19 cellular contexts compared by ENCODE assay signal in the genomic region with DNA sequence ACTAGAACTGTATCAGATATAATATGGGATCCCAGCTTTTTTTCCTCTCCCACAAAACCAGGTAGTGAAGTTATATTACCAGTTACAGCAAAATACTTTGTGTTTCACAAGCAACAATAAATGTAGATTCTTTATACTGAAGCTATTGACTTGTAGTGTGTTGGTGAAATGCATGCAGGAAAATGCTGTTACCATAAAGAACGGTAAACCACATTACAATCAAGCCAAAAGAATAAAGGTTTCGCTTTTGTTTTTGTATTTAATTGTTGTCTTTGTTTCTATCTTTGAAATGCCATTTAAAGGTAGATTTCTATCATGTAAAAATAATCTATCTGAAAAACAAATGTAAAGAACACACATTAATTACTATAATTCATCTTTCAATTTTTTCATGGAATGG.
DNase-seq lines count a peak whose midpoint lies in the region; ATAC-seq and TF ChIP-seq lines count a peak whose summit lies in the region.
"Had no signal": no experiment of that assay in that cellular context is flagged by ENCODE, and none has a peak within 500 bp of the region (broad histone marks: within the 10 kb centered on the region; RNA-seq: fewer than 3 reads in every experiment).

No MANE protein-coding gene starts in this region.

- H3K79me2 ChIP-seq in ACC112 (ENCODE audit: control insufficient read depth, insufficient read depth, low read length, unreplicated experiment) (no peaks in the 10 kb centered on the region), Loucy (ENCODE audit: insufficient read depth, low read length) (no peaks in the 10 kb centered on the region)

- no peaks in the 10 kb centered on the region for H3K4me1 ChIP-seq in ACC112 (ENCODE audit: control insufficient read depth, insufficient read depth, low read length, unreplicated experiment)
- H3K4me1 ChIP-seq in Loucy (ENCODE audit: insufficient read depth, low read length, poor library complexity, severe bottlenecking), result peaks cover 14% of the 10 kb centered on the region
- peaks cover 21% of the 10 kb centered on the region for H3K4me1 ChIP-seq in endocrine pancreas (ENCODE audit: control insufficient read depth, insufficient read depth, low read length)
- H3K4me1 ChIP-seq: SJCRH30 had no signal

- no peak overlapping the region for H3K27ac Mint-ChIP-seq in T-helper 1 cell treated with Interleukin-12 subunit alpha and Interleukin-12 subunit beta and Interleukin-4 antibody, amounts not matched to agents 30 μg/mL and 1 μg/mL, for 36 hours

- H3K36me3 ChIP-seq in ACC112 (ENCODE audit: insufficient read depth, low read length) (no peaks in the 10 kb centered on the region), Loucy (ENCODE audit: insufficient read depth, low read length) (no peaks in the 10 kb centered on the region), endocrine pancreas (ENCODE audit: control insufficient read depth, insufficient read depth, low read length) (no peaks in the 10 kb centered on the region)
- H3K36me3 ChIP-seq: SJCRH30 had no signal

- DNase-seq in T-helper 1 cell (no peak), SIG-M5 treated with dmso at 0.1 percent for 504 hours (lab: John Stamatoyannopoulos, UW; ENCODE audit: unreplicated experiment) (no peak)
- DNase-seq: 8988T, GOT3, HCEC 1CT, Karpas-422, MV-4-11, NCI-H1105, NCI-H1436 treated with DMSO at 0.1 percent for 48 hours, NCI-H187 treated with DMSO at 0.1 percent for 48 hours, NCI-H524, PC-3, SJCRH30 had no signal

- H3K9me3 ChIP-seq in Loucy (ENCODE audit: insufficient read depth, low read depth, low read length) (no peaks in the 10 kb centered on the region), endocrine pancreas (ENCODE audit: control insufficient read depth, low read length) (no peaks in the 10 kb centered on the region)
- H3K9me3 ChIP-seq: SJCRH30 had no signal

- no peaks in the 10 kb centered on the region for H4K20me1 ChIP-seq in Loucy (ENCODE audit: insufficient read depth, low read length, poor library complexity, severe bottlenecking)

- peaks cover 23% of the 10 kb centered on the region for H3K27me3 Mint-ChIP-seq in T-helper 1 cell treated with Interleukin-12 subunit alpha and Interleukin-12 subunit beta and Interleukin-4 antibody, amounts not matched to agents 30 μg/mL and 1 μg/mL, for 36 hours (ENCODE audit: low read depth)

- H3K4me1 Mint-ChIP-seq in T-helper 1 cell treated with Interleukin-12 subunit alpha and Interleukin-12 subunit beta and Interleukin-4 antibody, amounts not matched to agents 30 μg/mL and 1 μg/mL, for 36 hours (ENCODE audit: low read depth), result peaks cover 11% of the 10 kb centered on the region

- H3K27me3 ChIP-seq in ACC112 (ENCODE audit: insufficient read depth, low read length) (no peaks in the 10 kb centered on the region), Loucy (ENCODE audit: insufficient read depth, low read length, poor library complexity, severe bottlenecking) (no peaks in the 10 kb centered on the region), endocrine pancreas (ENCODE audit: control insufficient read depth, insufficient read depth, low read length) (no peaks in the 10 kb centered on the region)
- H3K27me3 ChIP-seq: SJCRH30 had no signal

- no peaks in the 10 kb centered on the region for H3K9me3 Mint-ChIP-seq in T-helper 1 cell treated with Interleukin-12 subunit alpha and Interleukin-12 subunit beta and Interleukin-4 antibody, amounts not matched to agents 30 μg/mL and 1 μg/mL, for 36 hours

- H3K9ac ChIP-seq in Loucy (ENCODE audit: low read depth, low read length, poor library complexity, severe bottlenecking) (peak overlapping the region; percentile 15), endocrine pancreas (ENCODE audit: control insufficient read depth, insufficient read depth, low read length) (no peak overlapping the region)

- H3K4me3 Mint-ChIP-seq in T-helper 1 cell treated with Interleukin-12 subunit alpha and Interleukin-12 subunit beta and Interleukin-4 antibody, amounts not matched to agents 30 μg/mL and 1 μg/mL, for 36 hours, result peak overlapping the region; percentile 40

- H3F3A ChIP-seq in Loucy (ENCODE audit: low read depth), result no peaks in the 10 kb centered on the region

- no peaks in the 10 kb centered on the region for H3K36me3 Mint-ChIP-seq in T-helper 1 cell treated with Interleukin-12 subunit alpha and Interleukin-12 subunit beta and Interleukin-4 antibody, amounts not matched to agents 30 μg/mL and 1 μg/mL, for 36 hours (ENCODE audit: low read depth)

- no peaks in the 10 kb centered on the region for H3K9me2 ChIP-seq in Loucy (replicated peaks; ENCODE audit: low read depth, low read length)

- ATAC-seq in GM21367 (IDR thresholded peaks at IDR 0.05; ENCODE audit: unreplicated experiment) (no peak), GM19351 (IDR thresholded peaks at IDR 0.05; ENCODE audit: unreplicated experiment) (no peak)
- ATAC-seq: PC-3 had no signal

- no peak for TF ChIP-seq CTCF in Loucy (conservative IDR thresholded peaks at IDR 0.05; ENCODE audit: low read length)

- H3K27ac ChIP-seq in ACC112 (ENCODE audit: low read depth, low read length), result no peak overlapping the region
- H3K27ac ChIP-seq: SJCRH30 had no signal

- H3K4me3 ChIP-seq in ACC112 (ENCODE audit: low read depth, low read length) (0 out of 2 replicates have a peak overlapping the region, but pooled peaks have one; percentile 30), Loucy (ENCODE audit: low read length, poor library complexity, severe bottlenecking) (no peak overlapping the region), endocrine pancreas (ENCODE audit: control insufficient read depth, insufficient read depth, low read length) (peak overlapping the region; percentile 64)
- H3K4me3 ChIP-seq: SJCRH30 had no signal

- no peak overlapping the region for H2AFZ ChIP-seq in ACC112 (ENCODE audit: low read length, unreplicated experiment)
- H2AFZ ChIP-seq in Loucy (ENCODE audit: low read length), result peak overlapping the region; percentile 62; the same call in 1 of the 2 replicates

- H3K4me2 ChIP-seq in Loucy (ENCODE audit: low read depth, low read length, poor library complexity, severe bottlenecking), result peak overlapping the region; percentile 32
